Comparison of ENCODE assay signal across 1 cellular context in genomic region chr16:87778830-87779579, GRCh38.
A peak's percentile ranks its signal among the peaks of the same experiment; 100 is the strongest.
TF ChIP-seq lines count a peak whose summit lies in the region.

No MANE protein-coding gene starts in this region.

TF ChIP-seq in K562, 482 proteins besides CTCF, POLR2A, EP300 and RAD21 (continued from another document and continues in another):
- peak; percentile 96; the same call in 1 of the 2 replicates for TF ChIP-seq RBM14 (IDR thresholded peaks at IDR 0.05; ENCODE audit: borderline replicate concordance, insufficient read depth, low read depth, low read length)
- TF ChIP-seq UBTF (IDR thresholded peaks at IDR 0.05; ENCODE audit: borderline replicate concordance in 1 of 2, low read depth in 2 of 2, low read length in 2 of 2): peak in 1 of 2 experiments; percentile 67; a peak in 1 of 4 replicates
- no peak for TF ChIP-seq ZNF551 (CRISPR knock-in tag; IDR thresholded peaks at IDR 0.05)
- peak; percentile 46; the same call in 1 of the 2 replicates for TF ChIP-seq TEAD2 (tag; IDR thresholded peaks at IDR 0.05)
- no peak for TF ChIP-seq AFF4 (CRISPR knock-in tag; IDR thresholded peaks at IDR 0.05)
- TF ChIP-seq MEIS2 (IDR thresholded peaks at IDR 0.05; ENCODE audit: partially characterized antibody): peak; percentile 78
- no peak for TF ChIP-seq C11orf30 (IDR thresholded peaks at IDR 0.05; ENCODE audit: low read depth)
- TF ChIP-seq THAP7 (CRISPR knock-in tag; IDR thresholded peaks at IDR 0.05): 0 out of 2 replicates have a peak, but pooled peaks have one; percentile 12
- peak; percentile 62 for TF ChIP-seq TCF3 (CRISPR knock-in tag; IDR thresholded peaks at IDR 0.05)
- peak; percentile 57; the same call in 1 of the 2 replicates for TF ChIP-seq MGA (IDR thresholded peaks at IDR 0.05)
- peak; percentile 42 for TF ChIP-seq ZNF449 (CRISPR knock-in tag; IDR thresholded peaks at IDR 0.05)
- TF ChIP-seq HLTF (IDR thresholded peaks at IDR 0.05): no peak; the same call in 1 of the 2 replicates
- TF ChIP-seq ZNF133 (CRISPR knock-in tag; IDR thresholded peaks at IDR 0.05): peak; percentile 14; the same call in 1 of the 2 replicates
- TF ChIP-seq MAX (CRISPR knock-in tag; IDR thresholded peaks at IDR 0.05): peak; percentile 73
- TF ChIP-seq E2F3 (CRISPR knock-in tag; IDR thresholded peaks at IDR 0.05): peak; percentile 41
- peak in 1 of 2 experiments; percentile 65; a peak in 3 of 4 replicates for TF ChIP-seq TBL1XR1 (IDR thresholded peaks at IDR 0.05; ENCODE audit: low read length in 2 of 2)
- TF ChIP-seq NR1H2 (CRISPR knock-in tag; IDR thresholded peaks at IDR 0.05): no peak
- TF ChIP-seq ZNF76 (CRISPR knock-in tag; IDR thresholded peaks at IDR 0.05; ENCODE audit: borderline replicate concordance): peak; percentile 90
- TF ChIP-seq ATF7 (IDR thresholded peaks at IDR 0.05): peak; percentile 96
- TF ChIP-seq CHCHD3 (CRISPR knock-in tag; IDR thresholded peaks at IDR 0.05): no peak
- TF ChIP-seq BCL6 (CRISPR knock-in tag; IDR thresholded peaks at IDR 0.05): peak; percentile 18; the same call in 1 of the 2 replicates
- peak; percentile 95 for TF ChIP-seq MYC (IDR thresholded peaks at IDR 0.05; ENCODE audit: low read depth, low read length)
- peak; percentile 77; the same call in 1 of the 2 replicates for TF ChIP-seq MYC (CRISPR knock-in tag; IDR thresholded peaks at IDR 0.05; ENCODE audit: borderline replicate concordance, low read depth)
- TF ChIP-seq JUND (IDR thresholded peaks at IDR 0.05; ENCODE audit: borderline replicate concordance, low read depth, low read length): peak; percentile 95
- peak; percentile 94; the same call in 2 of the 3 replicates for TF ChIP-seq JUND (tag; IDR thresholded peaks at IDR 0.05; ENCODE audit: borderline replicate concordance, low read depth, low read length)
- TF ChIP-seq STAG1 (CRISPR knock-in tag; IDR thresholded peaks at IDR 0.05; ENCODE audit: borderline replicate concordance): peak; percentile 90
- no peak for TF ChIP-seq ZSCAN29 (IDR thresholded peaks at IDR 0.05)
- TF ChIP-seq SMARCE1 (IDR thresholded peaks at IDR 0.05): 0 out of 2 replicates have a peak, but pooled peaks have one; percentile 26
- peak; percentile 98 for TF ChIP-seq CTBP1 (IDR thresholded peaks at IDR 0.05; ENCODE audit: borderline replicate concordance)
- no peak for TF ChIP-seq ATF1 (CRISPR knock-in tag; IDR thresholded peaks at IDR 0.05)
- TF ChIP-seq ATF1 (tag; IDR thresholded peaks at IDR 0.05): peak; percentile 82
- peak; percentile 89 for TF ChIP-seq KLF6 (CRISPR knock-in tag; IDR thresholded peaks at IDR 0.05; ENCODE audit: borderline replicate concordance)
- peak; percentile 94 for TF ChIP-seq ZBTB9 (CRISPR knock-in tag; IDR thresholded peaks at IDR 0.05)
- TF ChIP-seq SRSF9 (IDR thresholded peaks at IDR 0.05; ENCODE audit: borderline replicate concordance, low read depth, low read length): no peak
- TF ChIP-seq BACH1 (tag; IDR thresholded peaks at IDR 0.05): peak; percentile 83; the same call in 1 of the 2 replicates
- peak in 1 of 2 experiments; percentile 71; a peak in 1 of 4 replicates for TF ChIP-seq SRF (CRISPR knock-in tag; IDR thresholded peaks at IDR 0.05)
- peak; percentile 82; the same call in 1 of the 2 replicates for TF ChIP-seq ZNF644 (tag; IDR thresholded peaks at IDR 0.05; ENCODE audit: low read depth)
- TF ChIP-seq HDAC1 (IDR thresholded peaks at IDR 0.05): peak in 1 of 2 experiments; percentile 44; a peak in 2 of 4 replicates
- no peak for TF ChIP-seq SREBF1 (IDR thresholded peaks at IDR 0.05; ENCODE audit: borderline replicate concordance, low read depth, low read length)
- peak; percentile 92; the same call in 1 of the 2 replicates for TF ChIP-seq FOXP1 (CRISPR knock-in tag; IDR thresholded peaks at IDR 0.05)
